Comparison of ENCODE assay signal across 19 cellular contexts in the genomic region with DNA sequence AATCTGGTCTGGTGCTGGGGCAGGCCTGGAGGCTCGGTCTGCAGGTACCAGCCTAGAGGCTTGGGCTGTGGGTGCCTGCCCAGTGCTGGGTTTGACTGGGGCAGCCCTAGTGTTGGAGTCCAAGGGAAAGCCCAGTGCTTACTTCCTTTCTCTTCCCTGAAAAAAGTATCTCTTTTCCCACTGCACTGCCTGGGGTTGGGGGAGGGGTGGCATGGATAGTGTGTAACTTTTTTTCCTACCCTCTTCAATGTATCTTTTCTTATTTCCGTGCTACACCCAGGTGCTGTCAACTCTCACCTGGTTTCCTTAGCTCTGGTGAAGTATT. TPM values are rescaled to one million over a fixed set of nuclear protein-coding genes. Genes with fewer than 3 reads are reported as not detected.
DNase-seq lines count a peak whose midpoint lies in the region; ATAC-seq and TF ChIP-seq lines count a peak whose summit lies in the region.
"Had no signal": no experiment of that assay in that cellular context is flagged by ENCODE, and none has a peak within 500 bp of the region (broad histone marks: within the 10 kb centered on the region; RNA-seq: fewer than 3 reads in every experiment).

No MANE protein-coding gene starts in this region.

- H2AK9ac ChIP-seq in IMR-90 (replicated peaks; ENCODE audit: low read depth, low read length, poor library complexity), result no peak overlapping the region

- no peak overlapping the region for H2BK5ac ChIP-seq in IMR-90 (ENCODE audit: low read depth, low read length, poor library complexity, severe bottlenecking)

- no peak overlapping the region for H3K56ac ChIP-seq in IMR-90 (ENCODE audit: extremely low read depth, insufficient read depth, low read length)

- no peak overlapping the region for H3K23ac ChIP-seq in IMR-90 (ENCODE audit: low read depth, low read length)

- peak overlapping the region; percentile 17; the same call in 1 of the 2 replicates for H4K5ac ChIP-seq in IMR-90 (ENCODE audit: low read depth, low read length)

- ATAC-seq in IMR-90 (ENCODE audit: low read depth) (peak; percentile 40; the same call in 1 of the 2 replicates), left lung (peak; percentile 13), GM18519 (IDR thresholded peaks at IDR 0.05; ENCODE audit: low FRiP score, unreplicated experiment) (no peak), GM21367 (IDR thresholded peaks at IDR 0.05; ENCODE audit: unreplicated experiment) (no peak)
- ATAC-seq: K562 had no signal

- H3K27ac ChIP-seq in IMR-90 (ENCODE audit: insufficient read depth, low read length) (peak overlapping the region; percentile 37; the same call in 1 of the 2 replicates), RWPE1 (peak overlapping the region; percentile 21; the same call in 1 of the 2 replicates), left lung (no peak overlapping the region), skeletal muscle tissue (ENCODE audit: low read depth, low read length) (peak overlapping the region; percentile 36)
- H3K27ac ChIP-seq: cardiac muscle cell, neural progenitor cell, right lobe of liver had no signal

- no peak overlapping the region for H4K8ac ChIP-seq in IMR-90 (ENCODE audit: low read depth in 2 of 2, low read length in 2 of 2)

- no TSS peak for BruUV-seq in IMR-90 (replicated peaks; lab: Mats Ljungman, UMichigan)

- no peaks in the 10 kb centered on the region for H3K9me3 ChIP-seq in IMR-90 (ENCODE audit: control insufficient read depth, insufficient read depth, low read length)
- H3K9me3 ChIP-seq in left lung, result no peaks in the 10 kb centered on the region
- H3K9me3 ChIP-seq in skeletal muscle tissue (ENCODE audit: control insufficient read depth in 3 of 3, low read length in 3 of 3), result no peaks in the 10 kb centered on the region
- H3K9me3 ChIP-seq: right lobe of liver had no signal

- no peak overlapping the region for H2BK20ac ChIP-seq in IMR-90 (ENCODE audit: low read depth, low read length)

- TF ChIP-seq POLR2A in IMR-90 (IDR thresholded peaks at IDR 0.05; ENCODE audit: low read depth, low read length), result no peak

- H3K4me1 ChIP-seq in IMR-90 (ENCODE audit: control insufficient read depth, insufficient read depth, low read length) (no peaks in the 10 kb centered on the region), left lung (no peaks in the 10 kb centered on the region), skeletal muscle tissue (ENCODE audit: control insufficient read depth in 3 of 3, insufficient read depth in 3 of 3, low read length in 3 of 3) (peaks cover 5 to 11% (median 9%) of the 10 kb centered on the region in 3 donors)
- H3K4me1 ChIP-seq: neural progenitor cell, right lobe of liver had no signal

- H2BK15ac ChIP-seq in IMR-90 (ENCODE audit: low read depth, low read length), result no peak overlapping the region

- in situ Hi-C loops in IMR-90 (cut with MboI; ENCODE audit: low sequenced_read_pairs), result no loop called here

- dilution Hi-C loops in IMR-90 (cut with HindIII; ENCODE audit: low sequenced_read_pairs, unreplicated experiment), result no loop called here

- H3K36me3 ChIP-seq in IMR-90 (ENCODE audit: control insufficient read depth, insufficient read depth, low read length) (no peaks in the 10 kb centered on the region), left lung (no peaks in the 10 kb centered on the region), skeletal muscle tissue (ENCODE audit: control insufficient read depth in 3 of 3, insufficient read depth in 3 of 3, low read length in 3 of 3) (peaks cover 0 to 4% (median 0%) of the 10 kb centered on the region in 3 donors)
- H3K36me3 ChIP-seq: cardiac muscle cell, neural progenitor cell, right lobe of liver had no signal

- intact Hi-C loops in IMR-90 (cut with micrococcal nuclease) (no loop called here), left lung (cut with DNase I) (no loop called here)

- no peaks in the 10 kb centered on the region for H3K9me1 ChIP-seq in IMR-90 (ENCODE audit: insufficient read depth, low read length)

- H3K27me3 ChIP-seq in IMR-90 (ENCODE audit: control insufficient read depth, insufficient read depth, low read length) (peaks cover 2% of the 10 kb centered on the region; the same call in 1 of the 2 replicates), left lung (no peaks in the 10 kb centered on the region), skeletal muscle tissue (ENCODE audit: control insufficient read depth in 3 of 3, insufficient read depth in 3 of 3, low read length in 3 of 3) (no peaks in the 10 kb centered on the region)
- H3K27me3 ChIP-seq: cardiac muscle cell, neural progenitor cell had no signal

- H4K91ac ChIP-seq in IMR-90 (ENCODE audit: insufficient read depth, low read depth, low read length), result no peak overlapping the region

- CTCF ChIA-PET in IMR-90 (lab: Yijun Ruan, JAX), result no interaction called here
- CTCF ChIA-PET in RWPE1 (lab: Yijun Ruan, JAX), result no interaction called here

- DNase-seq in IMR-90 (no peak), RWPE1 (ENCODE audit: low spot score) (no peak), left lung (no peak), NOMO-1 treated with dmso at 0.1 percent for 144 hours (lab: John Stamatoyannopoulos, UW; ENCODE audit: unreplicated experiment) (no peak)
- no peak for DNase-seq in stimulated activated naive CD4-positive, alpha-beta T cell treated with Interleukin-2 at 50 U/mL for 16 hours (lab: John Stamatoyannopoulos, UW)
- DNase-seq: COR-L47, EL, H9, MV-4-11, NCI-H1930, NCI-H446 treated with DMSO at 0.1 percent for 48 hours, right lobe of liver, SIG-M5 had no signal

- H4K20me1 ChIP-seq in IMR-90 (ENCODE audit: insufficient read depth, low read length), result no peaks in the 10 kb centered on the region

- no peak overlapping the region; the same call in 1 of the 2 replicates for H3K9ac ChIP-seq in IMR-90 (ENCODE audit: low read depth, low read length)
- no peak overlapping the region for H3K9ac ChIP-seq in skeletal muscle tissue (ENCODE audit: low read depth in 1 of 3, low read length in 3 of 3)
- H3K9ac ChIP-seq: neural progenitor cell had no signal

- POLR2A ChIA-PET in IMR-90 (lab: Charles Lee; ENCODE audit: unreplicated experiment) (no interaction called here), RWPE1 (lab: Yijun Ruan, JAX; ENCODE audit: low non-redundant PET) (no interaction called here)

- H2AFZ ChIP-seq in IMR-90 (replicated peaks; ENCODE audit: low read length, poor library complexity), result peak overlapping the region; percentile 16
- H2AFZ ChIP-seq: neural progenitor cell had no signal

- no peak for TF ChIP-seq RAD21 in IMR-90 (IDR thresholded peaks at IDR 0.05; ENCODE audit: low read length)

- 40% methylated on average over 1 of the region's 2 CpGs; no CpG with 5 or more reads in 1 of the 2 experiments for WGBS in IMR-90 (ENCODE audit: extremely low coverage in 2 of 2, insufficient read length in 1 of 2), 2 experiments

- H3K4me3 ChIP-seq in IMR-90 (ENCODE audit: insufficient read depth, low read depth, low read length) (no peak overlapping the region), left lung (no peak overlapping the region), skeletal muscle tissue (ENCODE audit: low read length in 3 of 3) (no peak overlapping the region)
- H3K4me3 ChIP-seq: cardiac muscle cell, K562, neural progenitor cell, right lobe of liver had no signal

- H3K14ac ChIP-seq in IMR-90 (replicated peaks; ENCODE audit: low read depth, low read length), result no peak overlapping the region; the same call in 1 of the 2 replicates

- no peak overlapping the region; the same call in 1 of the 2 replicates for H3K4me2 ChIP-seq in IMR-90 (ENCODE audit: low read depth, low read length)
- H3K4me2 ChIP-seq: neural progenitor cell had no signal

- H3K4ac ChIP-seq in IMR-90 (ENCODE audit: low read depth, low read length), result 0 out of 2 replicates have a peak overlapping the region, but pooled peaks have one; percentile 1

- H2AK5ac ChIP-seq in IMR-90 (ENCODE audit: low read depth, low read length), result no peak overlapping the region

- TF ChIP-seq CTCF in IMR-90 (conservative IDR thresholded peaks at IDR 0.05; ENCODE audit: low read depth, low read length) (no peak), RWPE1 (conservative IDR thresholded peaks at IDR 0.05; ENCODE audit: low read depth) (no peak), left lung (IDR thresholded peaks at IDR 0.05) (no peak)

- H3K18ac ChIP-seq in IMR-90 (ENCODE audit: low read depth, low read length), result no peak overlapping the region

- H2BK120ac ChIP-seq in IMR-90 (ENCODE audit: low read depth, low read length), result no peak overlapping the region

- H3K79me1 ChIP-seq in IMR-90 (ENCODE audit: low read depth in 1 of 2, low read length in 2 of 2), result peaks cover 0 to 12% of the 10 kb centered on the region in 2 experiments; a peak in 2 of 4 replicates

TF ChIP-seq in IMR-90, 13 proteins besides CTCF, POLR2A, EP300 and RAD21:
- TF ChIP-seq, protein P1, sequence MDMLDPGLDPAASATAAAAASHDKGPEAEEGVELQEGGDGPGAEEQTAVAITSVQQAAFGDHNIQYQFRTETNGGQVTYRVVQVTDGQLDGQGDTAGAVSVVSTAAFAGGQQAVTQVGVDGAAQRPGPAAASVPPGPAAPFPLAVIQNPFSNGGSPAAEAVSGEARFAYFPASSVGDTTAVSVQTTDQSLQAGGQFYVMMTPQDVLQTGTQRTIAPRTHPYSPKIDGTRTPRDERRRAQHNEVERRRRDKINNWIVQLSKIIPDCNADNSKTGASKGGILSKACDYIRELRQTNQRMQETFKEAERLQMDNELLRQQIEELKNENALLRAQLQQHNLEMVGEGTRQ (IDR thresholded peaks at IDR 0.05; ENCODE audit: low read depth, low read length), result no peak
- TF ChIP-seq NFE2L2 (IDR thresholded peaks at IDR 0.05; ENCODE audit: low read depth, low read length) (no peak), RCOR1 (IDR thresholded peaks at IDR 0.05; ENCODE audit: insufficient replicate concordance, low read length) (no peak), FOS (IDR thresholded peaks at IDR 0.05; ENCODE audit: low read depth, low read length) (no peak), RFX5 (IDR thresholded peaks at IDR 0.05; ENCODE audit: low read depth, low read length) (no peak), BHLHE40 (IDR thresholded peaks at IDR 0.05; ENCODE audit: low read depth, low read length) (no peak), CHD1 (IDR thresholded peaks at IDR 0.05; ENCODE audit: low read depth, low read length) (no peak)

RNA-seq across cellular contexts. Expression of a gene that starts 21.6 kb away (rescaled TPM):
- total RNA-seq in IMR-90 (2012; rRNA removed) (3.6 and 6.3 TPM in 2 replicates), left lung (1 to 10 TPM; 7.8 to 9.9 TPM), skeletal muscle tissue (12.0 TPM)
- 1.3 and 1.6 TPM in 2 replicates for polyA plus RNA-seq in IMR-90 (2012; rRNA removed)
- 0.19 and 0.51 TPM in 2 replicates for polyA plus RNA-seq in IMR-90 (2012; cell fraction: cytosol; rRNA removed)
- 2.3 and 8.6 TPM in 2 replicates for polyA plus RNA-seq in IMR-90 (2012; cell fraction: nucleus; rRNA removed; ENCODE audit: low replicate concordance)

RNA-seq across cellular contexts. Expression of a gene that starts 33.3 kb away (rescaled TPM):
- total RNA-seq in IMR-90 (2012; rRNA removed) (19.2 and 20.6 TPM in 2 replicates), left lung (10 to 100 TPM; 16.6 to 21.9 TPM), skeletal muscle tissue (7.3 TPM)
- 42.6 and 49.7 TPM in 2 replicates for polyA plus RNA-seq in IMR-90 (2012; rRNA removed)
- 9.7 and 11.3 TPM in 2 replicates for polyA plus RNA-seq in IMR-90 (2012; cell fraction: cytosol; rRNA removed)
- 201 and 584 TPM in 2 replicates for polyA plus RNA-seq in IMR-90 (2012; cell fraction: nucleus; rRNA removed; ENCODE audit: low replicate concordance)

Comparison
In these comparisons a context has a peak if more than half of its experiments do, and no peak if none do; other contexts are left out.
1. ATAC-seq: peak in IMR-90 (single experiment) and left lung (single experiment); none in GM18519 (single experiment) and GM21367 (single experiment).
2. H3K27ac ChIP-seq: peak in IMR-90 (single experiment), RWPE1 (single experiment) and skeletal muscle tissue (single experiment); none in left lung (0 of 2).